In genomic region chr12:92735131-92735721, GRCh38 we compare ENCODE assay signal across 9 cellular contexts. TPM values are rescaled to one million over a fixed set of nuclear protein-coding genes. Genes with fewer than 3 reads are reported as not detected.
DNase-seq lines count a peak whose midpoint lies in the region; ATAC-seq, FAIRE-seq and TF ChIP-seq lines count a peak whose summit lies in the region.
"Had no signal": no experiment of that assay in that cellular context is flagged by ENCODE, and none has a peak within 500 bp of the region (broad histone marks: within the 10 kb centered on the region; RNA-seq: fewer than 3 reads in every experiment).

No MANE protein-coding gene starts in this region.

- H3K27ac ChIP-seq in A673 (ENCODE audit: low read depth, low read length, poor library complexity, severe bottlenecking) = peak overlapping the region; percentile 78

- no peak for FAIRE-seq in HTR-8/SVneo (lab: Jason Lieb, UNC)
- no peak for FAIRE-seq in frontal cortex (lab: Jason Lieb, UNC)

- no peaks in the 10 kb centered on the region for H3K9me3 ChIP-seq in A673 (ENCODE audit: low read depth, low read length, poor library complexity, severe bottlenecking)

- peak overlapping the region; percentile 15 for H3K4me3 ChIP-seq in A673 (ENCODE audit: low read depth, low read length, poor library complexity, severe bottlenecking)

- TF ChIP-seq CTCF in A673 (conservative IDR thresholded peaks at IDR 0.05; ENCODE audit: low read depth, low read length) = 0 out of 2 replicates have a peak, but pooled peaks have one; percentile 35

- no peaks in the 10 kb centered on the region for H3K9me3 Mint-ChIP-seq in activated CD4-positive, alpha-beta memory T cell treated with anti-CD3 and anti-CD28 coated beads for 36 hours
- H3K9me3 Mint-ChIP-seq: dendritic cell treated with granulocyte-macrophage colony-stimulating factor and Interleukin-4, amounts not matched to agents 40 ng/mL and 50 ng/mL, for 4 days had no signal

- POLR2A ChIA-PET in A673 (lab: Charles Lee; ENCODE audit: low non-redundant PET) = no interaction called here
- POLR2A ChIA-PET in activated CD4-positive, alpha-beta memory T cell treated with anti-CD3 and anti-CD28 coated beads for 36 hours (lab: Charles Lee) = no interaction called here

- BruUV-seq in A673 (replicated peaks; lab: Mats Ljungman, UMichigan) = no TSS peak

- ATAC-seq in SK-N-SH treated with all-trans-retinoic acid at 6 μM for 48 hours (peak; percentile 86), HG02678 (IDR thresholded peaks at IDR 0.05; ENCODE audit: unreplicated experiment) (no peak)

- H3K36me3 Mint-ChIP-seq in activated CD4-positive, alpha-beta memory T cell treated with anti-CD3 and anti-CD28 coated beads for 36 hours = no peaks in the 10 kb centered on the region

- intact Hi-C loops in A673 (cut with micrococcal nuclease; ENCODE audit: unreplicated experiment) = no loop called here
- intact Hi-C loops in activated CD4-positive, alpha-beta memory T cell treated with anti-CD3 and anti-CD28 coated beads for 36 hours (cut with micrococcal nuclease) = no loop called here

- DNase-seq in A673 (ENCODE audit: low spot score) (peak; percentile 94), HTR-8/SVneo (ENCODE audit: insufficient read length, low spot score) (peak; percentile 32), hepatic stellate cell (ENCODE audit: low spot score) (peak; percentile 3), frontal cortex (ENCODE audit: low spot score in 2 of 2) (no peak), NCI-H1048 (lab: John Stamatoyannopoulos, UW) (no peak)
- no peak for DNase-seq in activated CD4-positive, alpha-beta memory T cell treated with anti-CD3 and anti-CD28 coated beads for 36 hours

- CTCF ChIA-PET in A673 (lab: Charles Lee) = no interaction called here
- CTCF ChIA-PET in activated CD4-positive, alpha-beta memory T cell treated with anti-CD3 and anti-CD28 coated beads for 36 hours (lab: Charles Lee) = interaction anchor here (0.6 kb wide), 1 partner anchor 572 kb away, joined by 3 read pairs; no protein-coding TSS in a partner anchor

- H3K27ac Mint-ChIP-seq in activated CD4-positive, alpha-beta memory T cell treated with anti-CD3 and anti-CD28 coated beads for 36 hours = no peak overlapping the region
- H3K27ac Mint-ChIP-seq: dendritic cell treated with granulocyte-macrophage colony-stimulating factor and Interleukin-4, amounts not matched to agents 40 ng/mL and 50 ng/mL, for 4 days had no signal

- no peak overlapping the region for H3K4me3 Mint-ChIP-seq in activated CD4-positive, alpha-beta memory T cell treated with anti-CD3 and anti-CD28 coated beads for 36 hours
- H3K4me3 Mint-ChIP-seq: dendritic cell treated with granulocyte-macrophage colony-stimulating factor and Interleukin-4, amounts not matched to agents 40 ng/mL and 50 ng/mL, for 4 days had no signal

- no peaks in the 10 kb centered on the region for H3K4me1 Mint-ChIP-seq in activated CD4-positive, alpha-beta memory T cell treated with anti-CD3 and anti-CD28 coated beads for 36 hours (ENCODE audit: low read depth)

- H3K27me3 Mint-ChIP-seq in activated CD4-positive, alpha-beta memory T cell treated with anti-CD3 and anti-CD28 coated beads for 36 hours = peaks cover 9% of the 10 kb centered on the region
- H3K27me3 Mint-ChIP-seq: dendritic cell treated with granulocyte-macrophage colony-stimulating factor and Interleukin-4, amounts not matched to agents 40 ng/mL and 50 ng/mL, for 4 days had no signal

- peaks cover 52% of the 10 kb centered on the region for H3K4me1 ChIP-seq in A673 (ENCODE audit: insufficient read depth, low read length, poor library complexity, severe bottlenecking)

- H3K36me3 ChIP-seq in A673 (ENCODE audit: insufficient read depth, low read length, poor library complexity, severe bottlenecking) = no peaks in the 10 kb centered on the region

- no peaks in the 10 kb centered on the region for H3K27me3 ChIP-seq in A673 (replicated peaks; ENCODE audit: insufficient read depth, low read depth, low read length, poor library complexity)

TF ChIP-seq in SK-N-SH treated with all-trans-retinoic acid at 6 μM for 48 hours, 23 proteins besides CTCF, POLR2A, EP300 and RAD21:
- no peak for TF ChIP-seq ZFP3 (CRISPR knock-in tag; IDR thresholded peaks at IDR 0.05)
- TF ChIP-seq TCF4 (CRISPR knock-in tag; IDR thresholded peaks at IDR 0.05; ENCODE audit: borderline replicate concordance) = no peak
- TF ChIP-seq SNAI2 (CRISPR knock-in tag; IDR thresholded peaks at IDR 0.05) = no peak
- TF ChIP-seq ZFP30 (CRISPR knock-in tag; IDR thresholded peaks at IDR 0.05) = no peak
- TF ChIP-seq ZC3H10 (CRISPR knock-in tag; IDR thresholded peaks at IDR 0.05) = no peak

RNA-seq across cellular contexts. Expression of gene PLEKHG7, which starts 32.4 kb away (rescaled TPM):
- total RNA-seq in A673 (2021) = not detected in 2 replicates
- not detected for total RNA-seq in activated CD4-positive, alpha-beta memory T cell treated with anti-CD3 and anti-CD28 coated beads for 36 hours
- not detected for total RNA-seq in frontal cortex

Comparison
In these comparisons a context has a peak if more than half of its experiments do, and no peak if none do; other contexts are left out.
1. DNase-seq: peak in A673 (single experiment), HTR-8/SVneo (single experiment) and hepatic stellate cell (single experiment); none in activated CD4-positive, alpha-beta memory T cell treated with anti-CD3 and anti-CD28 coated beads for 36 hours (single experiment), frontal cortex (0 of 2) and NCI-H1048 (single experiment).